ENCODE assay signal across 8 cellular contexts in genomic region chr2:13006829-13007715, GRCh38.
A peak's percentile ranks its signal among the peaks of the same experiment; 100 is the strongest.
DNase-seq lines count a peak whose midpoint lies in the region; ATAC-seq, FAIRE-seq and TF ChIP-seq lines count a peak whose summit lies in the region.

No MANE protein-coding gene starts in this region.

- TF ChIP-seq CTCF in LNCAP (IDR thresholded peaks at IDR 0.05) (peak; percentile 60), pancreas (IDR thresholded peaks at IDR 0.05) (peak; percentile 64 to 91 (median 85)), transverse colon (IDR thresholded peaks at IDR 0.05) (peak; percentile 71 to 90 (median 82))

- TF ChIP-seq EP300 in transverse colon (IDR thresholded peaks at IDR 0.05; ENCODE audit: low read depth), result no peak

- WGBS in pancreas, 2 donors, result 16 to 22% methylated on average over 16 of the region's 16 CpGs
- 32 to 39% methylated on average over 11 to 16 of the region's 16 CpGs for WGBS in transverse colon (ENCODE audit: low coverage in 1 of 2), 2 donors

- H3K27me3 ChIP-seq in pancreas (no peaks in the 10 kb centered on the region), transverse colon (no peaks in the 10 kb centered on the region)

- ATAC-seq in GM21619 (IDR thresholded peaks at IDR 0.05; ENCODE audit: unreplicated experiment), result peak; percentile 88
- peak; percentile 84 to 96 (median 92) for ATAC-seq in pancreas

- no peaks in the 10 kb centered on the region for H3K36me3 ChIP-seq in pancreas
- H3K36me3 ChIP-seq in transverse colon, result no peaks in the 10 kb centered on the region

- peak; percentile 29 for FAIRE-seq in pancreas (lab: Jason Lieb, UNC)

- H3K4me1 ChIP-seq in pancreas (peaks cover 0 to 12% (median 4%) of the 10 kb centered on the region in 3 donors), transverse colon (peaks cover 0 to 15% (median 0%) of the 10 kb centered on the region in 4 donors)

- intact Hi-C loops in pancreas (cut with DNase I) (loop anchor here in 2 of 3 donors (10.0 kb wide), 2 partner anchors 1142 to 1182 kb away; no protein-coding TSS in a partner anchor), transverse colon (cut with DNase I; ENCODE audit: low total_unique reads) (loop anchor here (5.0 kb wide), 1 partner anchor 1140 kb away; no protein-coding TSS in a partner anchor)

- H3K4me3 ChIP-seq in pancreas (no peak overlapping the region), transverse colon (no peak overlapping the region)

- in situ Hi-C loops in transverse colon (cut with MboI; ENCODE audit: low pct_ligation_motif_present in 1 of 4, low pct_unique_long_range_greater_than_20kb in 1 of 4, low sequenced_read_pairs in 3 of 4), result loop anchor here (10.0 to 25.0 kb wide), 4 partner anchors 292 to 1170 kb away; partner anchors contain the start of gene TRIB2 (in 1 of the 4)

- H3K9me3 ChIP-seq in pancreas, result no peaks in the 10 kb centered on the region
- no peaks in the 10 kb centered on the region for H3K9me3 ChIP-seq in transverse colon

- no peak for TF ChIP-seq POLR2A in transverse colon (IDR thresholded peaks at IDR 0.05)

- H3K27ac ChIP-seq in pancreas (no peak overlapping the region), transverse colon (peak overlapping the region in 3 of 4 donors; percentile 18 to 28 (median 20))

- DNase-seq in DMS153 treated with DMSO at 0.1 percent for 48 hours (lab: John Stamatoyannopoulos, UW; ENCODE audit: unreplicated experiment) (peak; percentile 53), SHP77 (lab: John Stamatoyannopoulos, UW) (peak; percentile 87 to 90), germinal center (ENCODE audit: low spot score) (peak; percentile 53), pancreas (peak in 4 of 6 donors; percentile 26 to 68 (median 32)), transverse colon (peak; percentile 48)
- DNase-seq in activated effector memory CD4-positive, alpha-beta T cell treated with Interleukin-2 at 50 U/mL for 16 hours, result peak; percentile 38

Comparison
In these comparisons a context has a peak if more than half of its experiments do, and no peak if none do; other contexts are left out.
1. DNase-seq: peak in every context shown above with its lines; median percentile 88 in SHP77; 53 in DMS153 treated with DMSO at 0.1 percent for 48 hours; 53 in germinal center; 48 in transverse colon; 38 in activated effector memory CD4-positive, alpha-beta T cell treated with Interleukin-2 at 50 U/mL for 16 hours; 32 in pancreas.
2. H3K27ac ChIP-seq: peak in transverse colon (3 of 4); none in pancreas (0 of 4).
3. Peak in every context shown above with its lines, with median percentiles within 50 percentile points of each other: CTCF ChIP-seq.